Comparison of ENCODE assay signal across 8 cellular contexts in genomic region chr10:119139464-119140067, GRCh38. TPM values are rescaled to one million over a fixed set of nuclear protein-coding genes. Genes with fewer than 3 reads are reported as not detected.
DNase-seq lines count a peak whose midpoint lies in the region; ATAC-seq and TF ChIP-seq lines count a peak whose summit lies in the region.

No MANE protein-coding gene starts in this region.

- intact Hi-C loops in activated CD4-positive, alpha-beta memory T cell treated with anti-CD3 and anti-CD28 coated beads for 36 hours (cut with micrococcal nuclease) = loop anchor here (1.0 kb wide), 1 partner anchor 59 kb away; no protein-coding TSS in a partner anchor

- H3K4me3 ChIP-seq in GM06990 (replicated peaks; ENCODE audit: low read depth, low read length) (no peak overlapping the region), MM.1S (ENCODE audit: low read length) (no peak overlapping the region), epithelial cell of esophagus (ENCODE audit: low read length) (no peak overlapping the region), neural progenitor cell (no peak overlapping the region)

- H3K27ac Mint-ChIP-seq in activated CD4-positive, alpha-beta memory T cell treated with anti-CD3 and anti-CD28 coated beads for 36 hours = peak overlapping the region; percentile 39
- peak overlapping the region; percentile 16 for H3K27ac Mint-ChIP-seq in neural progenitor cell

- ATAC-seq in HG03520 (IDR thresholded peaks at IDR 0.05; ENCODE audit: unreplicated experiment) (no peak), GM19324 (IDR thresholded peaks at IDR 0.05; ENCODE audit: low FRiP score, unreplicated experiment) (no peak), GM18502 (IDR thresholded peaks at IDR 0.05; ENCODE audit: poor library complexity, unreplicated experiment) (no peak)

- H4K20me1 ChIP-seq in MM.1S (ENCODE audit: insufficient read depth, low read length) (no peaks in the 10 kb centered on the region), neural progenitor cell (ENCODE audit: low read depth) (no peaks in the 10 kb centered on the region)

- H2AFZ ChIP-seq in MM.1S (ENCODE audit: low read length) (no peak overlapping the region), neural progenitor cell (replicated peaks) (no peak overlapping the region)

- no peaks in the 10 kb centered on the region for H3K9me3 ChIP-seq in MM.1S (replicated peaks; ENCODE audit: insufficient read depth, low read length)
- no peaks in the 10 kb centered on the region for H3K9me3 ChIP-seq in neural progenitor cell (ENCODE audit: low read depth)

- peaks cover 7% of the 10 kb centered on the region for H3K36me3 ChIP-seq in GM06990 (ENCODE audit: control insufficient read depth, insufficient read depth, low read length)
- no peaks in the 10 kb centered on the region for H3K36me3 ChIP-seq in MM.1S (replicated peaks; ENCODE audit: insufficient read depth, low read length)
- no peaks in the 10 kb centered on the region for H3K36me3 ChIP-seq in neural progenitor cell

- H3F3A ChIP-seq in MM.1S (ENCODE audit: insufficient read depth, low read length) (no peaks in the 10 kb centered on the region), neural progenitor cell (ENCODE audit: low read depth) (peaks cover 10% of the 10 kb centered on the region)

- DNase-seq in GM06990 (ENCODE audit: extremely low read depth, insufficient read length) (no peak), MM.1S (no peak), epithelial cell of esophagus (ENCODE audit: low read depth) (peak; percentile 56), neural progenitor cell (ENCODE audit: low spot score) (peak; percentile 53)
- peak; percentile 74 for DNase-seq in activated CD4-positive, alpha-beta memory T cell treated with anti-CD3 and anti-CD28 coated beads for 36 hours

- H3K79me2 ChIP-seq in MM.1S (ENCODE audit: low read length) (no peaks in the 10 kb centered on the region), neural progenitor cell (ENCODE audit: low read depth) (no peaks in the 10 kb centered on the region)

- no peaks in the 10 kb centered on the region for H3K4me1 ChIP-seq in MM.1S (ENCODE audit: low read length)
- H3K4me1 ChIP-seq in neural progenitor cell = no peaks in the 10 kb centered on the region

- no peaks in the 10 kb centered on the region for H3K27me3 Mint-ChIP-seq in activated CD4-positive, alpha-beta memory T cell treated with anti-CD3 and anti-CD28 coated beads for 36 hours
- H3K27me3 Mint-ChIP-seq in neural progenitor cell (ENCODE audit: insufficient read depth, low read depth) = peaks cover 5% of the 10 kb centered on the region

- no peaks in the 10 kb centered on the region for H3K9me3 Mint-ChIP-seq in activated CD4-positive, alpha-beta memory T cell treated with anti-CD3 and anti-CD28 coated beads for 36 hours
- H3K9me3 Mint-ChIP-seq in neural progenitor cell = no peaks in the 10 kb centered on the region

- CTCF ChIA-PET in activated CD4-positive, alpha-beta memory T cell treated with anti-CD3 and anti-CD28 coated beads for 36 hours (lab: Charles Lee) = interaction anchor here (1.1 to 1.5 kb wide), 3 partner anchors 9 to 306 kb away, joined by 3 to 4 read pairs (median 4); no protein-coding TSS in a partner anchor

- peaks cover 17% of the 10 kb centered on the region for H3K4me1 Mint-ChIP-seq in activated CD4-positive, alpha-beta memory T cell treated with anti-CD3 and anti-CD28 coated beads for 36 hours (ENCODE audit: low read depth)
- peaks cover 3% of the 10 kb centered on the region for H3K4me1 Mint-ChIP-seq in neural progenitor cell

- H3K27me3 ChIP-seq in GM06990 (replicated peaks; ENCODE audit: control insufficient read depth, insufficient read depth, low read length) (no peaks in the 10 kb centered on the region), MM.1S (replicated peaks; ENCODE audit: insufficient read depth, low read length) (no peaks in the 10 kb centered on the region), neural progenitor cell (no peaks in the 10 kb centered on the region)

- TF ChIP-seq CTCF in GM06990 (IDR thresholded peaks at IDR 0.05; ENCODE audit: insufficient read depth, low read length, poor library complexity, severe bottlenecking) (peak; percentile 63), MM.1S (IDR thresholded peaks at IDR 0.05; ENCODE audit: low read length) (peak; percentile 35), epithelial cell of esophagus (IDR thresholded peaks at IDR 0.05; ENCODE audit: insufficient read depth, low read depth, low read length, missing control alignments) (peak; percentile 70), neural progenitor cell (IDR thresholded peaks at IDR 0.05) (peak; percentile 70)

- H3K4me2 ChIP-seq in MM.1S (ENCODE audit: low read depth, low read length) (no peak overlapping the region), neural progenitor cell (no peak overlapping the region)

- no peak overlapping the region for H3K27ac ChIP-seq in MM.1S (ENCODE audit: low read length)
- no peak overlapping the region for H3K27ac ChIP-seq in neural progenitor cell

- POLR2A ChIA-PET in activated CD4-positive, alpha-beta memory T cell treated with anti-CD3 and anti-CD28 coated beads for 36 hours (lab: Charles Lee) = no interaction called here

- peaks cover 24% of the 10 kb centered on the region for H3K36me3 Mint-ChIP-seq in activated CD4-positive, alpha-beta memory T cell treated with anti-CD3 and anti-CD28 coated beads for 36 hours
- H3K36me3 Mint-ChIP-seq in neural progenitor cell = peaks cover 2% of the 10 kb centered on the region

- no peak overlapping the region for H3K9ac ChIP-seq in MM.1S (ENCODE audit: low read length)
- H3K9ac ChIP-seq in neural progenitor cell = no peak overlapping the region

- no peaks in the 10 kb centered on the region for H3K9me2 ChIP-seq in MM.1S (replicated peaks; ENCODE audit: insufficient read depth, low read length)

- H3K4me3 Mint-ChIP-seq in activated CD4-positive, alpha-beta memory T cell treated with anti-CD3 and anti-CD28 coated beads for 36 hours = no peak overlapping the region
- H3K4me3 Mint-ChIP-seq in neural progenitor cell = no peak overlapping the region

RNA-seq across cellular contexts. Expression of gene SFXN4, which starts 25.9 kb away (rescaled TPM):
- 10 to 100 TPM; 38.3 to 38.7 TPM for total RNA-seq in activated CD4-positive, alpha-beta memory T cell treated with anti-CD3 and anti-CD28 coated beads for 36 hours
- 13.2 and 16.7 TPM in 2 replicates for total RNA-seq in neural progenitor cell (ENCODE audit: low replicate concordance)

RNA-seq across cellular contexts. Expression of gene DENND10, which starts 35.7 kb away (rescaled TPM):
- total RNA-seq in activated CD4-positive, alpha-beta memory T cell treated with anti-CD3 and anti-CD28 coated beads for 36 hours = 10 to 100 TPM; 29.8 to 31.4 TPM
- 93.0 and 112 TPM in 2 replicates for total RNA-seq in neural progenitor cell (ENCODE audit: low replicate concordance)

RNA-seq across cellular contexts. Expression of gene PRDX3, which starts 39.0 kb away (rescaled TPM):
- total RNA-seq in activated CD4-positive, alpha-beta memory T cell treated with anti-CD3 and anti-CD28 coated beads for 36 hours = 100 to 1,000 TPM; 173 to 182 TPM
- total RNA-seq in neural progenitor cell (ENCODE audit: low replicate concordance) = 338 and 405 TPM in 2 replicates

RNA-seq across cellular contexts. Expression of gene EIF3A, which starts 58.9 kb away (rescaled TPM):
- total RNA-seq in activated CD4-positive, alpha-beta memory T cell treated with anti-CD3 and anti-CD28 coated beads for 36 hours = 100 to 1,000 TPM; 143 to 148 TPM
- total RNA-seq in neural progenitor cell (ENCODE audit: low replicate concordance) = 133 and 134 TPM in 2 replicates

Comparison
In these comparisons a context has a peak if more than half of its experiments do, and no peak if none do; other contexts are left out.
1. DNase-seq: peak in activated CD4-positive, alpha-beta memory T cell treated with anti-CD3 and anti-CD28 coated beads for 36 hours (single experiment), epithelial cell of esophagus (single experiment) and neural progenitor cell (single experiment); none in GM06990 (single experiment) and MM.1S (single experiment).
2. Peak in every context shown above with its lines, with median percentiles within 50 percentile points of each other: CTCF ChIP-seq.